ENCODE assay signal across 11 cellular contexts in genomic region chr2:44543773-44544725, GRCh38.
DNase-seq lines count a peak whose midpoint lies in the region; ATAC-seq and TF ChIP-seq lines count a peak whose summit lies in the region.
"Had no signal": no experiment of that assay in that cellular context is flagged by ENCODE, and none has a peak within 500 bp of the region (broad histone marks: within the 10 kb centered on the region; RNA-seq: fewer than 3 reads in every experiment).

No MANE protein-coding gene starts in this region.

- H3K4me1 Mint-ChIP-seq in type B pancreatic cell (ENCODE audit: unreplicated experiment): peaks cover 13% of the 10 kb centered on the region
- no peaks in the 10 kb centered on the region for H3K4me1 Mint-ChIP-seq in activated T-helper 1 cell treated with anti-CD3 and anti-CD28 coated beads, Interleukin-12 subunit alpha, Interleukin-12 subunit beta, Interleukin-2, Interleukin-4 antibody, amounts not matched to agents 30 ng/mL and 10 ng/mL and 1 ng/mL, durations not matched to agents 14 hours and 24 hours and 36 hours (ENCODE audit: low read depth)

- BruUV-seq in A673 (replicated peaks; lab: Mats Ljungman, UMichigan): no TSS peak

- intact Hi-C loops in A673 (cut with micrococcal nuclease; ENCODE audit: unreplicated experiment): no loop called here
- intact Hi-C loops in activated T-helper 1 cell treated with anti-CD3 and anti-CD28 coated beads, Interleukin-12 subunit alpha, Interleukin-12 subunit beta, Interleukin-2, Interleukin-4 antibody, amounts not matched to agents 30 ng/mL and 10 ng/mL and 1 ng/mL, durations not matched to agents 14 hours and 24 hours and 36 hours (cut with micrococcal nuclease): no loop called here

- peak; percentile 71 for DNase-seq in A673 (ENCODE audit: low spot score)
- peak; percentile 69 for DNase-seq in M059J (ENCODE audit: low read depth)
- peak; percentile 68 for DNase-seq in RPMI7951 (ENCODE audit: low read depth)
- peak in 1 of 2 donors; percentile 72 for DNase-seq in foreskin keratinocyte
- DNase-seq in type B pancreatic cell (ENCODE audit: extremely low spot score, unreplicated experiment): no peak
- DNase-seq in superior temporal gyrus (ENCODE audit: extremely low spot score): no peak
- DNase-seq in activated T-helper 1 cell treated with anti-CD3 and anti-CD28 coated beads, Interleukin-12 subunit alpha, Interleukin-12 subunit beta, Interleukin-2, Interleukin-4 antibody, amounts not matched to agents 30 ng/mL and 10 ng/mL and 1 ng/mL, durations not matched to agents 14 hours and 24 hours and 36 hours (ENCODE audit: low spot score): no peak
- DNase-seq: stimulated activated CD8-positive, alpha-beta memory T cell treated with anti-CD3 and anti-CD28 coated beads, Interleukin-4, amount 100 ng/mL, for 48 hours had no signal

- H3K27ac ChIP-seq in A673 (ENCODE audit: low read depth, low read length, poor library complexity, severe bottlenecking): no peak overlapping the region
- no peak overlapping the region for H3K27ac ChIP-seq in foreskin keratinocyte

- H3K4me1 ChIP-seq in A673 (ENCODE audit: insufficient read depth, low read length, poor library complexity, severe bottlenecking) (peaks cover 8% of the 10 kb centered on the region), foreskin keratinocyte (peaks cover 17% of the 10 kb centered on the region)

- TF ChIP-seq CTCF in A673 (conservative IDR thresholded peaks at IDR 0.05; ENCODE audit: low read depth, low read length): no peak
- TF ChIP-seq CTCF in foreskin keratinocyte (conservative IDR thresholded peaks at IDR 0.05): no peak
- no peak for TF ChIP-seq CTCF in type B pancreatic cell (conservative IDR thresholded peaks at IDR 0.05)

- ATAC-seq in foreskin keratinocyte (peak; percentile 72), GM21825 (IDR thresholded peaks at IDR 0.05; ENCODE audit: unreplicated experiment) (no peak)

- H3K4me3 Mint-ChIP-seq in type B pancreatic cell: no peak overlapping the region
- H3K4me3 Mint-ChIP-seq in activated T-helper 1 cell treated with anti-CD3 and anti-CD28 coated beads, Interleukin-12 subunit alpha, Interleukin-12 subunit beta, Interleukin-2, Interleukin-4 antibody, amounts not matched to agents 30 ng/mL and 10 ng/mL and 1 ng/mL, durations not matched to agents 14 hours and 24 hours and 36 hours: no peak overlapping the region
- H3K4me3 Mint-ChIP-seq: activated naive CD8-positive, alpha-beta T cell; memory B cell had no signal

- no peaks in the 10 kb centered on the region for H3K36me3 ChIP-seq in A673 (ENCODE audit: insufficient read depth, low read length, poor library complexity, severe bottlenecking)

- no peak overlapping the region for H3K4me3 ChIP-seq in A673 (ENCODE audit: low read depth, low read length, poor library complexity, severe bottlenecking)

- CTCF ChIA-PET in A673 (lab: Charles Lee): no interaction called here

- H3K9me3 Mint-ChIP-seq in type B pancreatic cell: no peaks in the 10 kb centered on the region
- no peaks in the 10 kb centered on the region for H3K9me3 Mint-ChIP-seq in activated T-helper 1 cell treated with anti-CD3 and anti-CD28 coated beads, Interleukin-12 subunit alpha, Interleukin-12 subunit beta, Interleukin-2, Interleukin-4 antibody, amounts not matched to agents 30 ng/mL and 10 ng/mL and 1 ng/mL, durations not matched to agents 14 hours and 24 hours and 36 hours
- H3K9me3 Mint-ChIP-seq: memory B cell had no signal

- no peak overlapping the region for H3K27ac Mint-ChIP-seq in type B pancreatic cell
- no peak overlapping the region for H3K27ac Mint-ChIP-seq in activated T-helper 1 cell treated with anti-CD3 and anti-CD28 coated beads, Interleukin-12 subunit alpha, Interleukin-12 subunit beta, Interleukin-2, Interleukin-4 antibody, amounts not matched to agents 30 ng/mL and 10 ng/mL and 1 ng/mL, durations not matched to agents 14 hours and 24 hours and 36 hours
- H3K27ac Mint-ChIP-seq: activated naive CD8-positive, alpha-beta T cell; memory B cell had no signal

- POLR2A ChIA-PET in A673 (lab: Charles Lee; ENCODE audit: low non-redundant PET): no interaction called here

- H3K9me3 ChIP-seq in A673 (ENCODE audit: low read depth, low read length, poor library complexity, severe bottlenecking): no peaks in the 10 kb centered on the region

- H3K36me3 Mint-ChIP-seq in type B pancreatic cell: no peaks in the 10 kb centered on the region
- H3K36me3 Mint-ChIP-seq in activated T-helper 1 cell treated with anti-CD3 and anti-CD28 coated beads, Interleukin-12 subunit alpha, Interleukin-12 subunit beta, Interleukin-2, Interleukin-4 antibody, amounts not matched to agents 30 ng/mL and 10 ng/mL and 1 ng/mL, durations not matched to agents 14 hours and 24 hours and 36 hours (ENCODE audit: low read depth): no peaks in the 10 kb centered on the region

- no peaks in the 10 kb centered on the region for H3K27me3 Mint-ChIP-seq in type B pancreatic cell
- H3K27me3 Mint-ChIP-seq in activated T-helper 1 cell treated with anti-CD3 and anti-CD28 coated beads, Interleukin-12 subunit alpha, Interleukin-12 subunit beta, Interleukin-2, Interleukin-4 antibody, amounts not matched to agents 30 ng/mL and 10 ng/mL and 1 ng/mL, durations not matched to agents 14 hours and 24 hours and 36 hours (ENCODE audit: insufficient read depth): no peaks in the 10 kb centered on the region
- H3K27me3 Mint-ChIP-seq: activated naive CD8-positive, alpha-beta T cell; memory B cell had no signal

- H3K27me3 ChIP-seq in A673 (replicated peaks; ENCODE audit: insufficient read depth, low read depth, low read length, poor library complexity) (no peaks in the 10 kb centered on the region), foreskin keratinocyte (no peaks in the 10 kb centered on the region)

Comparison
In these comparisons a context has a peak if more than half of its experiments do, and no peak if none do; other contexts are left out.
1. DNase-seq: peak in A673 (single experiment), M059J (single experiment) and RPMI7951 (single experiment); none in type B pancreatic cell (single experiment), superior temporal gyrus (single experiment) and activated T-helper 1 cell treated with anti-CD3 and anti-CD28 coated beads, Interleukin-12 subunit alpha, Interleukin-12 subunit beta, Interleukin-2, Interleukin-4 antibody, amounts not matched to agents 30 ng/mL and 10 ng/mL and 1 ng/mL, durations not matched to agents 14 hours and 24 hours and 36 hours (single experiment).